15 cellular contexts compared by ENCODE assay signal in genomic region chr7:46969303-46970130, GRCh38.
DNase-seq lines count a peak whose midpoint lies in the region; ATAC-seq and TF ChIP-seq lines count a peak whose summit lies in the region.
"Had no signal": no experiment of that assay in that cellular context is flagged by ENCODE, and none has a peak within 500 bp of the region (broad histone marks: within the 10 kb centered on the region; RNA-seq: fewer than 3 reads in every experiment).

No MANE protein-coding gene starts in this region.

- peak; percentile 48 for DNase-seq in GM03348 (ENCODE audit: low spot score)
- peak; percentile 38 to 82 for DNase-seq in PC-9
- DNase-seq in fibroblast of gingiva (ENCODE audit: low read depth): peak; percentile 62
- no peak for DNase-seq in osteoblast (ENCODE audit: insufficient read length, low spot score, missing footprints)
- no peak for DNase-seq in midbrain (lab: John Stamatoyannopoulos, UW)
- DNase-seq in NCI-H345 (lab: John Stamatoyannopoulos, UW): no peak
- no peak for DNase-seq in CD1c-positive myeloid dendritic cell (ENCODE audit: extremely low spot score)
- DNase-seq: activated CD4-positive, alpha-beta T cell treated with anti-CD3 and anti-CD28 coated beads for 36 hours; C1 segment of cervical spinal cord; NCI-H2171 treated with DMSO at 0.1 percent for 48 hours; sigmoid colon; stimulated activated naive CD4-positive, alpha-beta T cell treated with Interleukin-2 at 50 U/mL for 16 hours had no signal

- intact Hi-C loops in PC-9 (cut with micrococcal nuclease; ENCODE audit: unreplicated experiment): no loop called here

- H2AFZ ChIP-seq in PC-9 (peak overlapping the region; percentile 65), osteoblast (ENCODE audit: low read length) (peak overlapping the region; percentile 53)

- H3K4me1 ChIP-seq in PC-9 (replicated peaks; ENCODE audit: insufficient read depth) (peaks cover 24% of the 10 kb centered on the region), osteoblast (ENCODE audit: insufficient read depth, low read length) (peaks cover 4% of the 10 kb centered on the region)
- H3K4me1 ChIP-seq: sigmoid colon had no signal

- no peaks in the 10 kb centered on the region for H3K79me2 ChIP-seq in PC-9 (ENCODE audit: low read depth)
- no peaks in the 10 kb centered on the region for H3K79me2 ChIP-seq in osteoblast (ENCODE audit: insufficient read depth, low read length)

- H3K9me2 ChIP-seq in PC-9 (ENCODE audit: insufficient read depth): no peaks in the 10 kb centered on the region

- no peak for ATAC-seq in HG03571 (IDR thresholded peaks at IDR 0.05; ENCODE audit: unreplicated experiment)
- ATAC-seq: activated CD4-positive, alpha-beta T cell treated with anti-CD3 and anti-CD28 coated beads for 36 hours; HCT116; natural killer cell treated with Interleukin-12 subunit alpha and Interleukin-12 subunit beta and Interleukin-15 and Interleukin-18, amount 100 ng/mL, for 72 hours had no signal

- H3K27ac ChIP-seq in PC-9 (peak overlapping the region; percentile 37), osteoblast (ENCODE audit: low read depth, low read length) (no peak overlapping the region)
- H3K27ac ChIP-seq: sigmoid colon had no signal

- H3K4me3 ChIP-seq in PC-9: no peak overlapping the region
- no peak overlapping the region for H3K4me3 ChIP-seq in osteoblast (ENCODE audit: insufficient read depth, low read length)
- H3K4me3 ChIP-seq: sigmoid colon had no signal

- no peaks in the 10 kb centered on the region for H3K27me3 ChIP-seq in PC-9 (ENCODE audit: insufficient read depth, low read depth)
- H3K27me3 ChIP-seq in osteoblast (ENCODE audit: insufficient read depth, low read length): no peaks in the 10 kb centered on the region
- H3K27me3 ChIP-seq: sigmoid colon had no signal

- H4K20me1 ChIP-seq in PC-9 (ENCODE audit: insufficient read depth): no peaks in the 10 kb centered on the region
- H4K20me1 ChIP-seq in osteoblast (ENCODE audit: insufficient read depth, low read length): no peaks in the 10 kb centered on the region

- H3K4me2 ChIP-seq in PC-9: peak overlapping the region; percentile 36
- H3K4me2 ChIP-seq in osteoblast (ENCODE audit: insufficient read depth, low read length): no peak overlapping the region

- POLR2A ChIA-PET in PC-9 (lab: Charles Lee; ENCODE audit: unreplicated experiment): no interaction called here

- H3F3A ChIP-seq in PC-9 (ENCODE audit: insufficient read depth, low read depth): peaks cover 6% of the 10 kb centered on the region; the same call in 1 of the 2 replicates

- H3K9me3 ChIP-seq in PC-9 (ENCODE audit: insufficient read depth, low read depth) (peaks cover 26% of the 10 kb centered on the region; the same call in 1 of the 2 replicates), osteoblast (ENCODE audit: low read depth, low read length) (no peaks in the 10 kb centered on the region)

- CTCF ChIA-PET in PC-9 (lab: Charles Lee): no interaction called here

- BruUV-seq in PC-9 (replicated peaks; lab: Mats Ljungman, UMichigan): TSS peak; percentile 85

- TF ChIP-seq CTCF in PC-9 (conservative IDR thresholded peaks at IDR 0.05): no peak
- no peak for TF ChIP-seq CTCF in osteoblast (IDR thresholded peaks at IDR 0.05; ENCODE audit: extremely low read depth, low read depth, low read length)

- no peaks in the 10 kb centered on the region for H3K36me3 ChIP-seq in PC-9 (ENCODE audit: low read depth)
- H3K36me3 ChIP-seq in osteoblast (ENCODE audit: insufficient read depth, low read length): no peaks in the 10 kb centered on the region
- H3K36me3 ChIP-seq: sigmoid colon had no signal

Comparison
In these comparisons a context has a peak if more than half of its experiments do, and no peak if none do; other contexts are left out.
1. DNase-seq: peak in GM03348 (single experiment), PC-9 (2 of 2) and fibroblast of gingiva (single experiment); none in osteoblast (single experiment), midbrain (single experiment), NCI-H345 (single experiment) and CD1c-positive myeloid dendritic cell (single experiment).